ENCODE assay signal across 11 cellular contexts in the genomic region with DNA sequence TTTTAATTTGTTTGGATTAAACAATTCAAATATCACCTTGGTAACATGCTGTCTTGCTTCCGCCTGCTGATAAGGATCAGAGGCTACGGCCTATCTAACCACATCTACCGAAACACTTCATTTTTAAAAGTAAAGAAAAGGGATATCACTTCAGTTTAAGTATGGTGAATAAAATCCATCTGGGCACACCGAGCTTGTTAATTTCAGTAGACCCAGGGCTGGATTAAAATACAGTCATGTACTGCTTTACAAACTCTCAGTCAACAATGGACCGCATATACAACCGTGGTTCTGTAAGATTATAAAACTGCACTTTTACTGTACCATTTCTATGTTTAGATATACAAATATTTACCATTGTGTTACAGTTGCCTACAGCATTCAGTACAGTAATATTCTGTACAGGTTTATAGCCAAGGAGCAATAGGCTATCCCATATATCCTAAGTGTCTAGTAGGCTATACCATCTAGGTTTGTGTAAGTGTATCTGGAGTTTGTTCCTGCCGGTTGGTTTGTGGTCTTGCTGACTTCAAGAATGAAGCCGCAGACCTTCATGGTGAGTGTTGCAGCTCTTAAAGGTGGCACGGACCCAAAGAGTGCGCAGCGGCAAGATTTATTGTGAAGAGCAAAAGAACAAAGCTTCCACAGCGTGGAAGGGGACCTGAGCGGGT. TPM values are rescaled to one million over a fixed set of nuclear protein-coding genes. Genes with fewer than 3 reads are reported as not detected.
DNase-seq lines count a peak whose midpoint lies in the region; ATAC-seq and TF ChIP-seq lines count a peak whose summit lies in the region.
"Had no signal": no experiment of that assay in that cellular context is flagged by ENCODE, and none has a peak within 500 bp of the region (broad histone marks: within the 10 kb centered on the region; RNA-seq: fewer than 3 reads in every experiment).

No MANE protein-coding gene starts in this region.

- DNase-seq in GF-D8 (lab: John Stamatoyannopoulos, UW), result peak; percentile 59
- peak; percentile 70 for DNase-seq in activated CD4-positive, alpha-beta memory T cell treated with anti-CD3 and anti-CD28 coated beads, Interleukin-2, amount 10 ng/mL, durations not matched to agents 7 days and 5 days
- DNase-seq in activated naive CD8-positive, alpha-beta T cell treated with anti-CD3 and anti-CD28 coated beads, Interleukin-2, amount 50 U/mL, for 24 hours, result peak; percentile 50
- peak; percentile 38 to 51 for DNase-seq in stimulated activated CD4-positive, alpha-beta T cell treated with anti-CD3 and anti-CD28 coated beads, Interleukin-2, amount 100 ng/mL, for 24 hours
- no peak for DNase-seq in foreskin fibroblast
- DNase-seq in NCI-H2171 (lab: John Stamatoyannopoulos, UW), result no peak
- no peak for DNase-seq in NCI-H82 (lab: John Stamatoyannopoulos, UW)
- DNase-seq: NCI-H1105 had no signal

- POLR2A ChIA-PET in activated CD4-positive, alpha-beta memory T cell treated with anti-CD3 and anti-CD28 coated beads, Interleukin-2, amount 10 ng/mL, durations not matched to agents 7 days and 5 days (lab: Charles Lee), result interaction anchor here (1.0 to 1.7 kb wide), 7 partner anchors 9 to 87 kb away, joined by 3 to 7 read pairs (median 4); a partner anchor contains a TSS

- no peak overlapping the region for H3K4me3 ChIP-seq in foreskin fibroblast (ENCODE audit: low read depth in 1 of 2, low read length in 2 of 2)

- peaks cover 12% of the 10 kb centered on the region for H3K36me3 Mint-ChIP-seq in activated CD4-positive, alpha-beta memory T cell treated with anti-CD3 and anti-CD28 coated beads, Interleukin-2, amount 10 ng/mL, durations not matched to agents 7 days and 5 days (ENCODE audit: low read depth)
- peaks cover 15% of the 10 kb centered on the region for H3K36me3 Mint-ChIP-seq in activated naive CD8-positive, alpha-beta T cell treated with anti-CD3 and anti-CD28 coated beads, Interleukin-2, amount 50 U/mL, for 24 hours (ENCODE audit: low read depth)

- H3K4me1 Mint-ChIP-seq in activated CD4-positive, alpha-beta memory T cell treated with anti-CD3 and anti-CD28 coated beads, Interleukin-2, amount 10 ng/mL, durations not matched to agents 7 days and 5 days, result peaks cover 62% of the 10 kb centered on the region
- H3K4me1 Mint-ChIP-seq in activated naive CD8-positive, alpha-beta T cell treated with anti-CD3 and anti-CD28 coated beads, Interleukin-2, amount 50 U/mL, for 24 hours, result peaks cover 93% of the 10 kb centered on the region

- ATAC-seq in activated naive CD8-positive, alpha-beta T cell treated with anti-CD3 and anti-CD28 coated beads, Interleukin-2, amount 50 U/mL, for 24 hours, result peak; percentile 80
- ATAC-seq in HG02588 (IDR thresholded peaks at IDR 0.05; ENCODE audit: unreplicated experiment), result no peak
- ATAC-seq: right cardiac atrium had no signal

- no peak for TF ChIP-seq CTCF in foreskin fibroblast (IDR thresholded peaks at IDR 0.05; ENCODE audit: low read depth, low read length)

- H3K27ac Mint-ChIP-seq in activated CD4-positive, alpha-beta memory T cell treated with anti-CD3 and anti-CD28 coated beads, Interleukin-2, amount 10 ng/mL, durations not matched to agents 7 days and 5 days, result no peak overlapping the region
- H3K27ac Mint-ChIP-seq in activated naive CD8-positive, alpha-beta T cell treated with anti-CD3 and anti-CD28 coated beads, Interleukin-2, amount 50 U/mL, for 24 hours, result peak overlapping the region; percentile 78
- H3K27ac Mint-ChIP-seq: B cell had no signal

- H3K27me3 Mint-ChIP-seq in activated CD4-positive, alpha-beta memory T cell treated with anti-CD3 and anti-CD28 coated beads, Interleukin-2, amount 10 ng/mL, durations not matched to agents 7 days and 5 days, result peaks cover 61% of the 10 kb centered on the region
- H3K27me3 Mint-ChIP-seq in activated naive CD8-positive, alpha-beta T cell treated with anti-CD3 and anti-CD28 coated beads, Interleukin-2, amount 50 U/mL, for 24 hours, result no peaks in the 10 kb centered on the region
- H3K27me3 Mint-ChIP-seq: B cell had no signal

- peaks cover 4% of the 10 kb centered on the region for H3K9me3 Mint-ChIP-seq in activated CD4-positive, alpha-beta memory T cell treated with anti-CD3 and anti-CD28 coated beads, Interleukin-2, amount 10 ng/mL, durations not matched to agents 7 days and 5 days
- H3K9me3 Mint-ChIP-seq in activated naive CD8-positive, alpha-beta T cell treated with anti-CD3 and anti-CD28 coated beads, Interleukin-2, amount 50 U/mL, for 24 hours, result peaks cover 5% of the 10 kb centered on the region

- CTCF ChIA-PET in activated CD4-positive, alpha-beta memory T cell treated with anti-CD3 and anti-CD28 coated beads, Interleukin-2, amount 10 ng/mL, durations not matched to agents 7 days and 5 days (lab: Charles Lee), result interaction anchor here (1.2 kb wide), 1 partner anchor 56 kb away, joined by 3 read pairs; no protein-coding TSS in a partner anchor

- peak overlapping the region; percentile 8 for H3K4me3 Mint-ChIP-seq in activated CD4-positive, alpha-beta memory T cell treated with anti-CD3 and anti-CD28 coated beads, Interleukin-2, amount 10 ng/mL, durations not matched to agents 7 days and 5 days
- H3K4me3 Mint-ChIP-seq in activated naive CD8-positive, alpha-beta T cell treated with anti-CD3 and anti-CD28 coated beads, Interleukin-2, amount 50 U/mL, for 24 hours, result peak overlapping the region; percentile 67
- H3K4me3 Mint-ChIP-seq: B cell had no signal

RNA-seq across cellular contexts. Expression of a gene that starts 40.0 kb away (rescaled TPM):
- 10 to 100 TPM; 21.4 to 23.3 TPM for total RNA-seq in activated CD4-positive, alpha-beta memory T cell treated with anti-CD3 and anti-CD28 coated beads, Interleukin-2, amount 10 ng/mL, durations not matched to agents 7 days and 5 days

Comparison
In these comparisons a context has a peak if more than half of its experiments do, and no peak if none do; other contexts are left out.
1. DNase-seq: peak in GF-D8 (single experiment), activated CD4-positive, alpha-beta memory T cell treated with anti-CD3 and anti-CD28 coated beads, Interleukin-2, amount 10 ng/mL, durations not matched to agents 7 days and 5 days (single experiment), activated naive CD8-positive, alpha-beta T cell treated with anti-CD3 and anti-CD28 coated beads, Interleukin-2, amount 50 U/mL, for 24 hours (single experiment) and stimulated activated CD4-positive, alpha-beta T cell treated with anti-CD3 and anti-CD28 coated beads, Interleukin-2, amount 100 ng/mL, for 24 hours (2 of 2); none in foreskin fibroblast (0 of 2), NCI-H2171 (single experiment) and NCI-H82 (single experiment).